ENCODE assay signal across 14 cellular contexts in the genomic region with DNA sequence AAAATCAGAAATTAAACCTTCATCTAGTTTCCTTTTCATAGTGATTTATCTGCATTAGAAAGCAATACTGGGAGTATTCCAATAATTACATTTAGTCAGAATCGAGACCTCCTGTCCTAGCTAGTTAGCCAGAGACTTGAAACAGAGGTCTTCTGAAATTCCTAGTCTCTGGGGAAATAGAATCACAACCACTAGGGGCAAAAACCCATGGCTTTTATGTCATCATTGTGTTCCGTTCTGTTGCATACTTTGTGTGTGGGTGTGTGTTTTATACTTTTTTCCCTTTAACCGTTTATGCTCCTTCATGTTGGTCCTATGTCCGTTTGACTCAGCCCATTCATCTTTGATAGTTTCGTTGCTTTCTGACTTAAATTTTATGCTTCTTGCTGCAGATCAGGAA.
DNase-seq lines count a peak whose midpoint lies in the region; ATAC-seq, FAIRE-seq and TF ChIP-seq lines count a peak whose summit lies in the region.
"Had no signal": no experiment of that assay in that cellular context is flagged by ENCODE, and none has a peak within 500 bp of the region (broad histone marks: within the 10 kb centered on the region; RNA-seq: fewer than 3 reads in every experiment).

No MANE protein-coding gene starts in this region.

- no peak overlapping the region for H2AK5ac ChIP-seq in mesendoderm (ENCODE audit: low read length)

- H2BK120ac ChIP-seq in mesendoderm (ENCODE audit: low read depth, low read length) = no peak overlapping the region

- H3K79me2 ChIP-seq in astrocyte (ENCODE audit: insufficient read depth, low read length) (no peaks in the 10 kb centered on the region), mesendoderm (ENCODE audit: control insufficient read depth, insufficient read depth, low read length) (no peaks in the 10 kb centered on the region)

- WGBS in mesendoderm (ENCODE audit: extremely low coverage, insufficient coverage, low lambda C conversion rate) = no CpG with 5 or more reads among the region's 5 CpGs

- peak; percentile 74 for DNase-seq in COLO829 (ENCODE audit: low spot score)
- peak; percentile 12 for DNase-seq in HEK293T (ENCODE audit: extremely low spot score)
- peak; percentile 2 for DNase-seq in astrocyte (ENCODE audit: low read depth)
- peak; percentile 48 for DNase-seq in mesendoderm
- no peak for DNase-seq in omental fat pad (ENCODE audit: low spot score)
- DNase-seq: activated naive CD4-positive, alpha-beta T cell treated with anti-CD3 and anti-CD28 coated beads, Interleukin-2, amount 10 ng/mL, durations not matched to agents 7 days and 5 days; kidney glomerular epithelial cell; naive thymus-derived CD8-positive, alpha-beta T cell; NCI-H1092; NCI-H524 treated with DMSO at 0.1 percent for 48 hours; substantia nigra had no signal

- TF ChIP-seq CTCF in astrocyte (IDR thresholded peaks at IDR 0.05; ENCODE audit: insufficient read depth, low read depth, low read length) = peak; percentile 27
- no peak for TF ChIP-seq CTCF in omental fat pad (IDR thresholded peaks at IDR 0.05)

- no peak overlapping the region for H3K27ac Mint-ChIP-seq in astrocyte (ENCODE audit: unreplicated experiment)
- H3K27ac Mint-ChIP-seq: activated naive CD4-positive, alpha-beta T cell treated with anti-CD3 and anti-CD28 coated beads, Interleukin-2, amount 10 ng/mL, durations not matched to agents 7 days and 5 days; dendritic cell treated with granulocyte-macrophage colony-stimulating factor and Interleukin-4, amounts not matched to agents 40 ng/mL and 50 ng/mL, for 4 days had no signal

- no peaks in the 10 kb centered on the region for H3K27me3 Mint-ChIP-seq in astrocyte (ENCODE audit: low read depth, unreplicated experiment)
- H3K27me3 Mint-ChIP-seq: activated naive CD4-positive, alpha-beta T cell treated with anti-CD3 and anti-CD28 coated beads, Interleukin-2, amount 10 ng/mL, durations not matched to agents 7 days and 5 days; dendritic cell treated with granulocyte-macrophage colony-stimulating factor and Interleukin-4, amounts not matched to agents 40 ng/mL and 50 ng/mL, for 4 days; naive thymus-derived CD8-positive, alpha-beta T cell had no signal

- peaks cover 12% of the 10 kb centered on the region for H3K4me1 Mint-ChIP-seq in astrocyte (ENCODE audit: low read depth, unreplicated experiment)
- H3K4me1 Mint-ChIP-seq: activated naive CD4-positive, alpha-beta T cell treated with anti-CD3 and anti-CD28 coated beads, Interleukin-2, amount 10 ng/mL, durations not matched to agents 7 days and 5 days had no signal

- H3K4me3 Mint-ChIP-seq in astrocyte (ENCODE audit: unreplicated experiment) = no peak overlapping the region
- H3K4me3 Mint-ChIP-seq: activated naive CD4-positive, alpha-beta T cell treated with anti-CD3 and anti-CD28 coated beads, Interleukin-2, amount 10 ng/mL, durations not matched to agents 7 days and 5 days; dendritic cell treated with granulocyte-macrophage colony-stimulating factor and Interleukin-4, amounts not matched to agents 40 ng/mL and 50 ng/mL, for 4 days; naive thymus-derived CD8-positive, alpha-beta T cell had no signal

- H3K56ac ChIP-seq in mesendoderm (ENCODE audit: low read length) = no peak overlapping the region

- POLR2A ChIA-PET in HEK293T (lab: Yijun Ruan, JAX) = no interaction called here

- H3K4me1 ChIP-seq in astrocyte (ENCODE audit: insufficient read depth, low read length) (no peaks in the 10 kb centered on the region), mesendoderm (ENCODE audit: control insufficient read depth, low read depth, low read length) (no peaks in the 10 kb centered on the region)

- H3K27ac ChIP-seq in astrocyte (ENCODE audit: low read depth, low read length) (no peak overlapping the region), mesendoderm (ENCODE audit: low read depth, low read length) (no peak overlapping the region)

- no peaks in the 10 kb centered on the region for H3K27me3 ChIP-seq in astrocyte (ENCODE audit: insufficient read depth, low read length)
- no peaks in the 10 kb centered on the region for H3K27me3 ChIP-seq in mesendoderm (ENCODE audit: insufficient read depth, low read length, poor library complexity)

- no peaks in the 10 kb centered on the region for H3K9me3 ChIP-seq in astrocyte (ENCODE audit: insufficient read depth, low read depth, low read length)

- H3K36me3 ChIP-seq in astrocyte (ENCODE audit: insufficient read depth, low read length) (peaks cover 16% of the 10 kb centered on the region), mesendoderm (ENCODE audit: control insufficient read depth, insufficient read depth, low read length) (peaks cover 2% of the 10 kb centered on the region)

- H3K36me3 Mint-ChIP-seq in astrocyte (ENCODE audit: low read depth, unreplicated experiment) = peaks cover 21% of the 10 kb centered on the region

- no peak overlapping the region for H2BK15ac ChIP-seq in mesendoderm (replicated peaks; ENCODE audit: low read depth)

- no peaks in the 10 kb centered on the region for H3K79me1 ChIP-seq in mesendoderm (ENCODE audit: low read length)

- H2BK5ac ChIP-seq in mesendoderm (ENCODE audit: low read length) = no peak overlapping the region

- no peak overlapping the region for H4K5ac ChIP-seq in mesendoderm (ENCODE audit: low read length)

- FAIRE-seq in astrocyte (lab: Jason Lieb, UNC) = no peak

- CTCF ChIA-PET in HEK293T (lab: Yijun Ruan, JAX) = no interaction called here

- H3K4me2 ChIP-seq in astrocyte (ENCODE audit: low read length) (no peak overlapping the region), mesendoderm (ENCODE audit: low read length) (no peak overlapping the region)

- ATAC-seq in HG03571 (IDR thresholded peaks at IDR 0.05; ENCODE audit: unreplicated experiment) = no peak
- ATAC-seq in omental fat pad (ENCODE audit: low FRiP score) = no peak
- ATAC-seq in GM21619 (IDR thresholded peaks at IDR 0.05; ENCODE audit: unreplicated experiment) = no peak
- ATAC-seq: naive thymus-derived CD8-positive, alpha-beta T cell had no signal

- peaks cover 6% of the 10 kb centered on the region for H4K20me1 ChIP-seq in astrocyte (ENCODE audit: insufficient read depth, low read length)

- no peak overlapping the region for H3K23ac ChIP-seq in mesendoderm (ENCODE audit: low read length)

- H2AFZ ChIP-seq in astrocyte (ENCODE audit: low read depth, low read length) = no peak overlapping the region

- H3K9ac ChIP-seq in astrocyte (ENCODE audit: low read length) (no peak overlapping the region), mesendoderm (ENCODE audit: low read length) (no peak overlapping the region)

- H3K4me3 ChIP-seq in astrocyte (ENCODE audit: insufficient read depth, low read depth, low read length) (no peak overlapping the region), mesendoderm (ENCODE audit: low read length) (no peak overlapping the region)

- no peak overlapping the region for H3K18ac ChIP-seq in mesendoderm (ENCODE audit: low read length)

- no peak overlapping the region for H4K8ac ChIP-seq in mesendoderm (ENCODE audit: low read depth, low read length)

- no peak overlapping the region for H3K4ac ChIP-seq in mesendoderm (ENCODE audit: low read depth, low read length)

- H3K9me3 Mint-ChIP-seq in astrocyte (ENCODE audit: unreplicated experiment) = peaks cover 1% of the 10 kb centered on the region
- H3K9me3 Mint-ChIP-seq: activated naive CD4-positive, alpha-beta T cell treated with anti-CD3 and anti-CD28 coated beads, Interleukin-2, amount 10 ng/mL, durations not matched to agents 7 days and 5 days; dendritic cell treated with granulocyte-macrophage colony-stimulating factor and Interleukin-4, amounts not matched to agents 40 ng/mL and 50 ng/mL, for 4 days; naive thymus-derived CD8-positive, alpha-beta T cell had no signal

TF ChIP-seq in HEK293T, 16 proteins besides CTCF, POLR2A, EP300 and RAD21:
- TF ChIP-seq BHLHE40 (IDR thresholded peaks at IDR 0.05; ENCODE audit: borderline replicate concordance) = no peak
- no peak for TF ChIP-seq FOXK2 (IDR thresholded peaks at IDR 0.05)
- no peak for TF ChIP-seq L3MBTL2 (conservative IDR thresholded peaks at IDR 0.05)
- TF ChIP-seq NFRKB (IDR thresholded peaks at IDR 0.05) = no peak
- TF ChIP-seq HDGF (IDR thresholded peaks at IDR 0.05; ENCODE audit: borderline replicate concordance) = no peak
- no peak for TF ChIP-seq LEF1 (IDR thresholded peaks at IDR 0.05; ENCODE audit: borderline replicate concordance)
- no peak for TF ChIP-seq SUZ12 (IDR thresholded peaks at IDR 0.05)
- no peak for TF ChIP-seq ARNT (IDR thresholded peaks at IDR 0.05)
- no peak for TF ChIP-seq FOXM1 (IDR thresholded peaks at IDR 0.05; ENCODE audit: borderline replicate concordance)
- TF ChIP-seq SP1 (IDR thresholded peaks at IDR 0.05) = no peak
- no peak for TF ChIP-seq FOXA1 (IDR thresholded peaks at IDR 0.05)
- TF ChIP-seq CTBP1 (IDR thresholded peaks at IDR 0.05; ENCODE audit: borderline replicate concordance) = no peak
- TF ChIP-seq, protein P1, sequence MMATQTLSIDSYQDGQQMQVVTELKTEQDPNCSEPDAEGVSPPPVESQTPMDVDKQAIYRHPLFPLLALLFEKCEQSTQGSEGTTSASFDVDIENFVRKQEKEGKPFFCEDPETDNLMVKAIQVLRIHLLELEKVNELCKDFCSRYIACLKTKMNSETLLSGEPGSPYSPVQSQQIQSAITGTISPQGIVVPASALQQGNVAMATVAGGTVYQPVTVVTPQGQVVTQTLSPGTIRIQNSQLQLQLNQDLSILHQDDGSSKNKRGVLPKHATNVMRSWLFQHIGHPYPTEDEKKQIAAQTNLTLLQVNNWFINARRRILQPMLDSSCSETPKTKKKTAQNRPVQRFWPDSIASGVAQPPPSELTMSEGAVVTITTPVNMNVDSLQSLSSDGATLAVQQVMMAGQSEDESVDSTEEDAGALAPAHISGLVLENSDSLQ (IDR thresholded peaks at IDR 0.05) = no peak
- TF ChIP-seq ELF4 (IDR thresholded peaks at IDR 0.05) = no peak
- no peak for TF ChIP-seq ZNF384 (IDR thresholded peaks at IDR 0.05)
